Comparison of ENCODE assay signal across 19 cellular contexts in genomic region chr1:7365706-7366105, GRCh38.
A peak's percentile ranks its signal among the peaks of the same experiment; 100 is the strongest.
DNase-seq lines count a peak whose midpoint lies in the region; ATAC-seq, FAIRE-seq and TF ChIP-seq lines count a peak whose summit lies in the region.
"Had no signal": no experiment of that assay in that cellular context is flagged by ENCODE, and none has a peak within 500 bp of the region (broad histone marks: within the 10 kb centered on the region; RNA-seq: fewer than 3 reads in every experiment).

No MANE protein-coding gene starts in this region.

- WGBS in heart right ventricle, 2 donors: 73 to 78% methylated on average over 8 of the region's 8 CpGs

- H3K4me2 ChIP-seq in BLaER1: peak overlapping the region; percentile 48; the same call in 1 of the 2 replicates
- H3K4me2 ChIP-seq in BLaER1 treated with 17β-estradiol and CSF1 and Interleukin-3, amounts not matched to agents 10 nM and 100 nM: peak overlapping the region in 6 of 11 experiments; percentile 37 to 58 (median 48); a peak in 5 of 22 replicates

- H3K27ac ChIP-seq in heart right ventricle: peak overlapping the region in 8 of 10 donors; percentile 36 to 81 (median 70)
- no peak overlapping the region for H3K27ac ChIP-seq in BLaER1
- no peak overlapping the region for H3K27ac ChIP-seq in BLaER1 treated with 17β-estradiol and CSF1 and Interleukin-3, amounts not matched to agents 10 nM and 100 nM
- H3K27ac ChIP-seq in kidney (ENCODE audit: low read depth in 2 of 2, low read length in 2 of 2): no peak overlapping the region

- no peak for FAIRE-seq in kidney (lab: Jason Lieb, UNC)
- FAIRE-seq: GM12891, GM18507, H54 had no signal

- H3K27me3 ChIP-seq in heart right ventricle (no peaks in the 10 kb centered on the region), BLaER1 (no peaks in the 10 kb centered on the region)
- H3K27me3 ChIP-seq in BLaER1 treated with 17β-estradiol and CSF1 and Interleukin-3, amounts not matched to agents 10 nM and 100 nM: no peaks in the 10 kb centered on the region

- no peaks in the 10 kb centered on the region for H4K20me1 ChIP-seq in BLaER1
- H4K20me1 ChIP-seq in BLaER1 treated with 17β-estradiol and CSF1 and Interleukin-3, amounts not matched to agents 10 nM and 100 nM: no peaks in the 10 kb centered on the region

- intact Hi-C loops in heart right ventricle (cut with DNase I) (loop anchor here in 4 of 10 donors (5.0 to 10.0 kb wide), 3 partner anchors 71 to 259 kb away; no protein-coding TSS in a partner anchor), Right ventricle myocardium superior (cut with DNase I) (no loop called here), kidney (cut with DNase I) (no loop called here)

- TF ChIP-seq CTCF in heart right ventricle (IDR thresholded peaks at IDR 0.05): no peak
- TF ChIP-seq CTCF in kidney (IDR thresholded peaks at IDR 0.05; ENCODE audit: borderline replicate concordance, extremely low read depth, insufficient read depth): no peak

- H3K36me3 ChIP-seq in heart right ventricle (no peaks in the 10 kb centered on the region), BLaER1 (no peaks in the 10 kb centered on the region), kidney (ENCODE audit: control insufficient read depth in 1 of 2, insufficient read depth in 2 of 2, low read length in 2 of 2) (no peaks in the 10 kb centered on the region)
- H3K36me3 ChIP-seq in BLaER1 treated with 17β-estradiol and CSF1 and Interleukin-3, amounts not matched to agents 10 nM and 100 nM: no peaks in the 10 kb centered on the region
- H3K36me3 ChIP-seq: HAP-1 had no signal

- DNase-seq in heart right ventricle (no peak), Right ventricle myocardium superior (no peak), kidney (peak; percentile 51)
- DNase-seq in stimulated activated CD4-positive, alpha-beta T cell treated with anti-CD3 and anti-CD28 coated beads, Interleukin-4, amount 100 ng/mL, for 1 hour: no peak
- DNase-seq in stimulated activated naive CD8-positive, alpha-beta T cell treated with anti-CD3 and anti-CD28 coated beads, Interleukin-15, Interleukin-2, amounts not matched to agents 100 U/mL and 50 U/mL, for 24 hours: no peak
- DNase-seq: C1 segment of cervical spinal cord; Calu3; CD4-positive, alpha-beta memory T cell; COR-L47; DMS53; DMS79 treated with DMSO at 0.1 percent for 48 hours; GF-D8; GOT3 had no signal

- peaks cover 0 to 42% (median 6%) of the 10 kb centered on the region in 9 donors for H3K4me1 ChIP-seq in heart right ventricle
- H3K4me1 ChIP-seq in BLaER1: peaks cover 30% of the 10 kb centered on the region
- H3K4me1 ChIP-seq in BLaER1 treated with 17β-estradiol and CSF1 and Interleukin-3, amounts not matched to agents 10 nM and 100 nM: peaks cover 0 to 31% (median 22%) of the 10 kb centered on the region in 10 experiments; a peak in 12 of 20 replicates
- peaks cover 0 to 5% of the 10 kb centered on the region in 2 donors for H3K4me1 ChIP-seq in kidney (ENCODE audit: control insufficient read depth in 1 of 2, insufficient read depth in 1 of 2, low read depth in 1 of 2, low read length in 2 of 2)
- H3K4me1 ChIP-seq: HAP-1 had no signal

- H3K4me3 ChIP-seq in heart right ventricle (no peak overlapping the region), BLaER1 (no peak overlapping the region), kidney (ENCODE audit: low read length in 2 of 2) (no peak overlapping the region)
- no peak overlapping the region for H3K4me3 ChIP-seq in BLaER1 treated with 17β-estradiol and CSF1 and Interleukin-3, amounts not matched to agents 10 nM and 100 nM
- H3K4me3 ChIP-seq: HAP-1 had no signal

- no peak overlapping the region for H3K9ac ChIP-seq in BLaER1
- no peak overlapping the region for H3K9ac ChIP-seq in BLaER1 treated with 17β-estradiol and CSF1 and Interleukin-3, amounts not matched to agents 10 nM and 100 nM
- H3K9ac ChIP-seq in kidney (ENCODE audit: low read length in 2 of 2): no peak overlapping the region

- H3K9me3 ChIP-seq in heart right ventricle: no peaks in the 10 kb centered on the region
- H3K9me3 ChIP-seq in BLaER1: peaks cover 4% of the 10 kb centered on the region; the same call in 1 of the 2 replicates
- peaks cover 0 to 8% (median 0%) of the 10 kb centered on the region in 11 experiments; a peak in 2 of 22 replicates for H3K9me3 ChIP-seq in BLaER1 treated with 17β-estradiol and CSF1 and Interleukin-3, amounts not matched to agents 10 nM and 100 nM (replicated peaks in 1 of 11)
- H3K9me3 ChIP-seq in kidney (ENCODE audit: control insufficient read depth in 1 of 2, low read length in 2 of 2): no peaks in the 10 kb centered on the region
- H3K9me3 ChIP-seq: HAP-1 had no signal

- no peak for ATAC-seq in heart right ventricle
- no peak for ATAC-seq in Right ventricle myocardium superior (ENCODE audit: poor library complexity)
- no peak for ATAC-seq in stimulated activated naive CD8-positive, alpha-beta T cell treated with anti-CD3 and anti-CD28 coated beads, Interleukin-15, Interleukin-2, amounts not matched to agents 100 U/mL and 50 U/mL, for 24 hours

Comparison
In these comparisons a context has a peak if more than half of its experiments do, and no peak if none do; other contexts are left out.
1. H3K27ac ChIP-seq: peak in heart right ventricle (8 of 10); none in BLaER1 (single experiment), BLaER1 treated with 17β-estradiol and CSF1 and Interleukin-3, amounts not matched to agents 10 nM and 100 nM (0 of 11) and kidney (0 of 2).